Comparison of ENCODE assay signal across 1 cellular context in genomic region chr2:188102881-188103280, GRCh38.
TF ChIP-seq lines count a peak whose summit lies in the region.

No MANE protein-coding gene starts in this region.

TF ChIP-seq in K562, 482 proteins besides CTCF, POLR2A, EP300 and RAD21 (continued from another document):
- TF ChIP-seq, protein P1, sequence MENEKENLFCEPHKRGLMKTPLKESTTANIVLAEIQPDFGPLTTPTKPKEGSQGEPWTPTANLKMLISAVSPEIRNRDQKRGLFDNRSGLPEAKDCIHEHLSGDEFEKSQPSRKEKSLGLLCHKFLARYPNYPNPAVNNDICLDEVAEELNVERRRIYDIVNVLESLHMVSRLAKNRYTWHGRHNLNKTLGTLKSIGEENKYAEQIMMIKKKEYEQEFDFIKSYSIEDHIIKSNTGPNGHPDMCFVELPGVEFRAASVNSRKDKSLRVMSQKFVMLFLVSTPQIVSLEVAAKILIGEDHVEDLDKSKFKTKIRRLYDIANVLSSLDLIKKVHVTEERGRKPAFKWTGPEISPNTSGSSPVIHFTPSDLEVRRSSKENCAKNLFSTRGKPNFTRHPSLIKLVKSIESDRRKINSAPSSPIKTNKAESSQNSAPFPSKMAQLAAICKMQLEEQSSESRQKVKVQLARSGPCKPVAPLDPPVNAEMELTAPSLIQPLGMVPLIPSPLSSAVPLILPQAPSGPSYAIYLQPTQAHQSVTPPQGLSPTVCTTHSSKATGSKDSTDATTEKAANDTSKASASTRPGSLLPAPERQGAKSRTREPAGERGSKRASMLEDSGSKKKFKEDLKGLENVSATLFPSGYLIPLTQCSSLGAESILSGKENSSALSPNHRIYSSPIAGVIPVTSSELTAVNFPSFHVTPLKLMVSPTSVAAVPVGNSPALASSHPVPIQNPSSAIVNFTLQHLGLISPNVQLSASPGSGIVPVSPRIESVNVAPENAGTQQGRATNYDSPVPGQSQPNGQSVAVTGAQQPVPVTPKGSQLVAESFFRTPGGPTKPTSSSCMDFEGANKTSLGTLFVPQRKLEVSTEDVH (IDR thresholded peaks at IDR 0.05; ENCODE audit: low read depth, partially characterized antibody), result no peak
- no peak for TF ChIP-seq THRAP3 (IDR thresholded peaks at IDR 0.05; ENCODE audit: borderline replicate concordance)
- TF ChIP-seq, protein P2, sequence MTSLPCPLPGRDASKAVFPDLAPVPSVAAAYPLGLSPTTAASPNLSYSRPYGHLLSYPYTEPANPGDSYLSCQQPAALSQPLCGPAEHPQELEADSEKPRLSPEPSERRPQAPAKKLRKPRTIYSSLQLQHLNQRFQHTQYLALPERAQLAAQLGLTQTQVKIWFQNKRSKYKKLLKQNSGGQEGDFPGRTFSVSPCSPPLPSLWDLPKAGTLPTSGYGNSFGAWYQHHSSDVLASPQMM (CRISPR knock-in tag; IDR thresholded peaks at IDR 0.05), result no peak
- no peak for TF ChIP-seq ZNF561 (CRISPR knock-in tag; conservative IDR thresholded peaks at IDR 0.05)
- no peak for TF ChIP-seq TSHZ1 (CRISPR knock-in tag; IDR thresholded peaks at IDR 0.05)
- TF ChIP-seq ZNF785 (CRISPR knock-in tag; IDR thresholded peaks at IDR 0.05), result no peak
- no peak for TF ChIP-seq TFAP4 (CRISPR knock-in tag; IDR thresholded peaks at IDR 0.05; ENCODE audit: borderline replicate concordance)
TF ChIP-seq in K562: peak in this region for 0.
